In the genomic region with DNA sequence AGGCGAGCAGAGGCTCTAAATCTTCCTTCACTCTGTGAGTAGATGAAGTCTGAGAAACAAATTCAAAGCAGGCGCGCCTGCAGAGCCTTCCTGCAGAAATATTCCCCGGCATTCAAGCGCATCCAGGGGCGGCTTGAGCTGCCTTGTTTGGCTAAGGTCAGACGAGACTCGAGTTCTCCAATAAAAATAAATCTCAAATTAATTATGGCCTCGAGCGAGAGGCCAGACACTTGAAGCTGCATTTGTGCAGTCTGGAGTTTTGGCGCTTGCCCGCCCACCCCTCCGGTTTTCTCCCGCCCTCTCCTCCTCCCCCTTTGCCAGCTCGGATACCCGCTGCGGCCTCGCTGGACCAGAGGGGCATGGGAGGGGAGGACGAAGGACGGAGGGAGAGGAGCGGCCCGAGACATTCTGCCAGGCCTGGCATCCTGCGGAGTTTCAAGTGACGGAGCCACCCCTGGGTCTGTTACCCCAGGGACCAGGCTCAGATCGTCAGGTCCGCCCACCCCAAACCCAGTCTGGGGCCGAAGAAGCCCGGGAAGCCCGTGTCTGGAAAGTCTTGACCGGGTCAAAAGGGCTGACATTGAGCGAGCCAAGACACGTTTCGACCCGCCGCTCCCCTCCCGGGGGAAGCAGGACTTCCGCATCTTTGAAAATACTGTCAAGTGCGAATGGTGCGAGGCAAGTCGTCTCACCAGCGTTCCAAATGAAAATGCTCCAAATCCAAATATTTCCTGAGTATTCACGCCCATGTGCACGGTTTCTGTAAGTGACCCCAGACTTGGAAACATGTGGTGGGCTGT, we compare ENCODE assay signal across 2 cellular contexts.
TF ChIP-seq lines count a peak whose summit lies in the region.

No MANE protein-coding gene starts in this region.

TF ChIP-seq in SK-N-SH, 30 proteins besides CTCF, POLR2A, EP300 and RAD21:
- TF ChIP-seq, protein P1, sequence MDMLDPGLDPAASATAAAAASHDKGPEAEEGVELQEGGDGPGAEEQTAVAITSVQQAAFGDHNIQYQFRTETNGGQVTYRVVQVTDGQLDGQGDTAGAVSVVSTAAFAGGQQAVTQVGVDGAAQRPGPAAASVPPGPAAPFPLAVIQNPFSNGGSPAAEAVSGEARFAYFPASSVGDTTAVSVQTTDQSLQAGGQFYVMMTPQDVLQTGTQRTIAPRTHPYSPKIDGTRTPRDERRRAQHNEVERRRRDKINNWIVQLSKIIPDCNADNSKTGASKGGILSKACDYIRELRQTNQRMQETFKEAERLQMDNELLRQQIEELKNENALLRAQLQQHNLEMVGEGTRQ (IDR thresholded peaks at IDR 0.05; ENCODE audit: borderline replicate concordance, low read depth, low read length), result no peak
- TF ChIP-seq GATA2 (CRISPR knock-in tag; IDR thresholded peaks at IDR 0.05), result no peak
- TF ChIP-seq NRF1 (IDR thresholded peaks at IDR 0.05; ENCODE audit: low read depth, low read length), result no peak
- no peak for TF ChIP-seq MXI1 (IDR thresholded peaks at IDR 0.05; ENCODE audit: low read depth, low read length)
- TF ChIP-seq RFX5 (IDR thresholded peaks at IDR 0.05; ENCODE audit: low read length), result no peak
- TF ChIP-seq TAF1 (IDR thresholded peaks at IDR 0.05; ENCODE audit: borderline replicate concordance, low read depth, low read length), result no peak
- no peak for TF ChIP-seq SIN3A (IDR thresholded peaks at IDR 0.05; ENCODE audit: borderline replicate concordance, low read depth, low read length)
- no peak for TF ChIP-seq CHD2 (IDR thresholded peaks at IDR 0.05; ENCODE audit: low read length, partially characterized antibody)
- no peak for TF ChIP-seq ELF1 (IDR thresholded peaks at IDR 0.05)
- TF ChIP-seq FOXJ3 (CRISPR knock-in tag; IDR thresholded peaks at IDR 0.05), result no peak
- no peak for TF ChIP-seq FOXM1 (IDR thresholded peaks at IDR 0.05; ENCODE audit: low read depth)
- TF ChIP-seq TCF12 (IDR thresholded peaks at IDR 0.05), result no peak
- TF ChIP-seq, protein P2, sequence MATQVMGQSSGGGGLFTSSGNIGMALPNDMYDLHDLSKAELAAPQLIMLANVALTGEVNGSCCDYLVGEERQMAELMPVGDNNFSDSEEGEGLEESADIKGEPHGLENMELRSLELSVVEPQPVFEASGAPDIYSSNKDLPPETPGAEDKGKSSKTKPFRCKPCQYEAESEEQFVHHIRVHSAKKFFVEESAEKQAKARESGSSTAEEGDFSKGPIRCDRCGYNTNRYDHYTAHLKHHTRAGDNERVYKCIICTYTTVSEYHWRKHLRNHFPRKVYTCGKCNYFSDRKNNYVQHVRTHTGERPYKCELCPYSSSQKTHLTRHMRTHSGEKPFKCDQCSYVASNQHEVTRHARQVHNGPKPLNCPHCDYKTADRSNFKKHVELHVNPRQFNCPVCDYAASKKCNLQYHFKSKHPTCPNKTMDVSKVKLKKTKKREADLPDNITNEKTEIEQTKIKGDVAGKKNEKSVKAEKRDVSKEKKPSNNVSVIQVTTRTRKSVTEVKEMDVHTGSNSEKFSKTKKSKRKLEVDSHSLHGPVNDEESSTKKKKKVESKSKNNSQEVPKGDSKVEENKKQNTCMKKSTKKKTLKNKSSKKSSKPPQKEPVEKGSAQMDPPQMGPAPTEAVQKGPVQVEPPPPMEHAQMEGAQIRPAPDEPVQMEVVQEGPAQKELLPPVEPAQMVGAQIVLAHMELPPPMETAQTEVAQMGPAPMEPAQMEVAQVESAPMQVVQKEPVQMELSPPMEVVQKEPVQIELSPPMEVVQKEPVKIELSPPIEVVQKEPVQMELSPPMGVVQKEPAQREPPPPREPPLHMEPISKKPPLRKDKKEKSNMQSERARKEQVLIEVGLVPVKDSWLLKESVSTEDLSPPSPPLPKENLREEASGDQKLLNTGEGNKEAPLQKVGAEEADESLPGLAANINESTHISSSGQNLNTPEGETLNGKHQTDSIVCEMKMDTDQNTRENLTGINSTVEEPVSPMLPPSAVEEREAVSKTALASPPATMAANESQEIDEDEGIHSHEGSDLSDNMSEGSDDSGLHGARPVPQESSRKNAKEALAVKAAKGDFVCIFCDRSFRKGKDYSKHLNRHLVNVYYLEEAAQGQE (IDR thresholded peaks at IDR 0.05; ENCODE audit: low read depth, low read length), result no peak
- no peak for TF ChIP-seq POLR2AphosphoS5 (IDR thresholded peaks at IDR 0.05; ENCODE audit: low read depth, low read length)
- no peak for TF ChIP-seq EZH2phosphoT487 (IDR thresholded peaks at IDR 0.05; ENCODE audit: borderline replicate concordance, low read depth)
- TF ChIP-seq, protein P3, sequence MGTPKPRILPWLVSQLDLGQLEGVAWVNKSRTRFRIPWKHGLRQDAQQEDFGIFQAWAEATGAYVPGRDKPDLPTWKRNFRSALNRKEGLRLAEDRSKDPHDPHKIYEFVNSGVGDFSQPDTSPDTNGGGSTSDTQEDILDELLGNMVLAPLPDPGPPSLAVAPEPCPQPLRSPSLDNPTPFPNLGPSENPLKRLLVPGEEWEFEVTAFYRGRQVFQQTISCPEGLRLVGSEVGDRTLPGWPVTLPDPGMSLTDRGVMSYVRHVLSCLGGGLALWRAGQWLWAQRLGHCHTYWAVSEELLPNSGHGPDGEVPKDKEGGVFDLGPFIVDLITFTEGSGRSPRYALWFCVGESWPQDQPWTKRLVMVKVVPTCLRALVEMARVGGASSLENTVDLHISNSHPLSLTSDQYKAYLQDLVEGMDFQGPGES (IDR thresholded peaks at IDR 0.05; ENCODE audit: low read depth, low read length), result no peak

TF ChIP-seq in SK-N-SH treated with all-trans-retinoic acid at 6 μM for 48 hours, 23 proteins besides CTCF, POLR2A, EP300 and RAD21:
- no peak for TF ChIP-seq ZNF70 (CRISPR knock-in tag; IDR thresholded peaks at IDR 0.05)
- TF ChIP-seq, protein P4, sequence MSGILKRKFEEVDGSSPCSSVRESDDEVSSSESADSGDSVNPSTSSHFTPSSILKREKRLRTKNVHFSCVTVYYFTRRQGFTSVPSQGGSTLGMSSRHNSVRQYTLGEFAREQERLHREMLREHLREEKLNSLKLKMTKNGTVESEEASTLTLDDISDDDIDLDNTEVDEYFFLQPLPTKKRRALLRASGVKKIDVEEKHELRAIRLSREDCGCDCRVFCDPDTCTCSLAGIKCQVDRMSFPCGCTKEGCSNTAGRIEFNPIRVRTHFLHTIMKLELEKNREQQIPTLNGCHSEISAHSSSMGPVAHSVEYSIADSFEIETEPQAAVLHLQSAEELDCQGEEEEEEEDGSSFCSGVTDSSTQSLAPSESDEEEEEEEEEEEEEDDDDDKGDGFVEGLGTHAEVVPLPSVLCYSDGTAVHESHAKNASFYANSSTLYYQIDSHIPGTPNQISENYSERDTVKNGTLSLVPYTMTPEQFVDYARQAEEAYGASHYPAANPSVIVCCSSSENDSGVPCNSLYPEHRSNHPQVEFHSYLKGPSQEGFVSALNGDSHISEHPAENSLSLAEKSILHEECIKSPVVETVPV (CRISPR knock-in tag; IDR thresholded peaks at IDR 0.05), result no peak
- no peak for TF ChIP-seq ZFP3 (CRISPR knock-in tag; IDR thresholded peaks at IDR 0.05)
